ENCODE assay signal across 10 cellular contexts in genomic region chr10:5892007-5892406, GRCh38. TPM values are rescaled to one million over a fixed set of nuclear protein-coding genes. Genes with fewer than 3 reads are reported as not detected.
DNase-seq lines count a peak whose midpoint lies in the region; ATAC-seq, FAIRE-seq and TF ChIP-seq lines count a peak whose summit lies in the region.
"Had no signal": no experiment of that assay in that cellular context is flagged by ENCODE, and none has a peak within 500 bp of the region (broad histone marks: within the 10 kb centered on the region; RNA-seq: fewer than 3 reads in every experiment).

No MANE protein-coding gene starts in this region.

- H3K23ac ChIP-seq in IMR-90 (ENCODE audit: low read depth, low read length) = peak overlapping the region; percentile 28; the same call in 1 of the 2 replicates

- no peak for ATAC-seq in CD4-positive, alpha-beta T cell (ENCODE audit: poor library complexity)
- ATAC-seq in IMR-90 (ENCODE audit: low read depth) = no peak
- ATAC-seq in K562 = no peak
- ATAC-seq in GM19023 (IDR thresholded peaks at IDR 0.05; ENCODE audit: unreplicated experiment) = no peak
- no peak for ATAC-seq in HG03159 (IDR thresholded peaks at IDR 0.05; ENCODE audit: unreplicated experiment)
- ATAC-seq in GM18867 (IDR thresholded peaks at IDR 0.05; ENCODE audit: unreplicated experiment) = no peak
- ATAC-seq: Panc1 had no signal

- no peak for TF ChIP-seq CTCF in CD4-positive, alpha-beta T cell (IDR thresholded peaks at IDR 0.05)
- TF ChIP-seq CTCF in IMR-90 (conservative IDR thresholded peaks at IDR 0.05; ENCODE audit: low read depth, low read length) = no peak
- no peak for TF ChIP-seq CTCF in K562 (IDR thresholded peaks at IDR 0.05 in 2 of 3, conservative IDR thresholded peaks at IDR 0.05 in 1 of 3; ENCODE audit: insufficient read depth in 2 of 3, low read depth in 1 of 3, low read length in 3 of 3)
- TF ChIP-seq CTCF in nephron (IDR thresholded peaks at IDR 0.05; ENCODE audit: unreplicated experiment in 3 of 3) = no peak

- H3K36me3 ChIP-seq in IMR-90 (ENCODE audit: control insufficient read depth, insufficient read depth, low read length) = peaks cover 22% of the 10 kb centered on the region
- peaks cover 63% of the 10 kb centered on the region for H3K36me3 ChIP-seq in K562 (ENCODE audit: control insufficient read depth, insufficient read depth, low read length)

- H3K27me3 Mint-ChIP-seq in CD4-positive, alpha-beta T cell = no peaks in the 10 kb centered on the region
- H3K27me3 Mint-ChIP-seq in nephron (ENCODE audit: low read depth) = no peaks in the 10 kb centered on the region

- H3K9me1 ChIP-seq in IMR-90 (ENCODE audit: insufficient read depth, low read length) (peaks cover 22% of the 10 kb centered on the region), K562 (ENCODE audit: control insufficient read depth, insufficient read depth, low read length) (peaks cover 3% of the 10 kb centered on the region)

- H3K4me3 ChIP-seq in IMR-90 (ENCODE audit: insufficient read depth, low read depth, low read length) (no peak overlapping the region), K562 (no peak overlapping the region; the same call in 1 of the 2 replicates)

- H4K5ac ChIP-seq in IMR-90 (ENCODE audit: low read depth, low read length) = no peak overlapping the region

- intact Hi-C loops in CD4-positive, alpha-beta T cell (cut with DNase I, micrococcal nuclease) = loop anchor here in 1 of 2 experiments (5.0 kb wide), 3 partner anchors 85 to 270 kb away; partner anchors contain the start of genes IL15RA and RBM17
- intact Hi-C loops in IMR-90 (cut with micrococcal nuclease) (loop anchor here (5.0 kb wide), 1 partner anchor 35 kb away; no protein-coding TSS in a partner anchor), K562 (cut with micrococcal nuclease) (loop anchor here (5.0 kb wide), 2 partner anchors 80 to 205 kb away; partner anchors contain the start of gene GDI2)

- POLR2A ChIA-PET in CD4-positive, alpha-beta T cell (lab: Charles Lee) = no interaction called here
- POLR2A ChIA-PET in IMR-90 (lab: Charles Lee; ENCODE audit: unreplicated experiment) = no interaction called here
- POLR2A ChIA-PET in K562 (lab: Yijun Ruan, JAX) = no interaction called here

- peaks cover 78% of the 10 kb centered on the region for H3K4me1 Mint-ChIP-seq in CD4-positive, alpha-beta T cell (ENCODE audit: low read depth)
- peaks cover 42% of the 10 kb centered on the region for H3K4me1 Mint-ChIP-seq in nephron

- H3K36me3 Mint-ChIP-seq in CD4-positive, alpha-beta T cell (ENCODE audit: low read depth) = peaks cover 44% of the 10 kb centered on the region
- H3K36me3 Mint-ChIP-seq in nephron (ENCODE audit: low read depth) = peaks cover 49% of the 10 kb centered on the region

- BruUV-seq in IMR-90 (replicated peaks; lab: Mats Ljungman, UMichigan) (TSS peak; percentile 21), K562 (replicated peaks; lab: Mats Ljungman, UMichigan) (no TSS peak)

- H3K27me3 ChIP-seq in CD4-positive, alpha-beta T cell (ENCODE audit: control insufficient read depth, insufficient read depth, low read length) = no peaks in the 10 kb centered on the region
- no peaks in the 10 kb centered on the region for H3K27me3 ChIP-seq in IMR-90 (ENCODE audit: control insufficient read depth, insufficient read depth, low read length)
- H3K27me3 ChIP-seq in K562 (ENCODE audit: control insufficient read depth in 2 of 2, insufficient read depth in 2 of 2, low read length in 2 of 2) = no peaks in the 10 kb centered on the region

- TF ChIP-seq RAD21 in IMR-90 (IDR thresholded peaks at IDR 0.05; ENCODE audit: low read length) (no peak), K562 (CRISPR knock-in tag; conservative IDR thresholded peaks at IDR 0.05 in 1 of 2, IDR thresholded peaks at IDR 0.05 in 1 of 2) (no peak)

- no peak overlapping the region for H2BK5ac ChIP-seq in IMR-90 (ENCODE audit: low read depth, low read length, poor library complexity, severe bottlenecking)

- no peak overlapping the region for H3K14ac ChIP-seq in IMR-90 (replicated peaks; ENCODE audit: low read depth, low read length)

- H4K20me1 ChIP-seq in IMR-90 (ENCODE audit: insufficient read depth, low read length) (peaks cover 59% of the 10 kb centered on the region), K562 (replicated peaks; ENCODE audit: control insufficient read depth, insufficient read depth, low read length) (peaks cover 13% of the 10 kb centered on the region; the same call in 1 of the 2 replicates)

- no peak overlapping the region for H2BK20ac ChIP-seq in IMR-90 (ENCODE audit: low read depth, low read length)

- H3K4ac ChIP-seq in IMR-90 (ENCODE audit: low read depth, low read length) = no peak overlapping the region

- CTCF ChIA-PET in CD4-positive, alpha-beta T cell (lab: Charles Lee) = no interaction called here
- CTCF ChIA-PET in IMR-90 (lab: Yijun Ruan, JAX) = no interaction called here
- CTCF ChIA-PET in K562 (lab: Yijun Ruan, JAX; ENCODE audit: low intra/inter-chr PET ratio) = no interaction called here

- H3K9me3 ChIP-seq in CD4-positive, alpha-beta T cell (ENCODE audit: control insufficient read depth, low read length) = no peaks in the 10 kb centered on the region
- H3K9me3 ChIP-seq in IMR-90 (ENCODE audit: control insufficient read depth, insufficient read depth, low read length) = no peaks in the 10 kb centered on the region
- H3K9me3 ChIP-seq in K562 (replicated peaks; ENCODE audit: control insufficient read depth, insufficient read depth, low read depth, low read length) = no peaks in the 10 kb centered on the region

- H3K4me3 Mint-ChIP-seq in CD4-positive, alpha-beta T cell = peak overlapping the region; percentile 95
- H3K4me3 Mint-ChIP-seq in nephron = peak overlapping the region; percentile 83 to 96 (median 84)

- FAIRE-seq in K562 (lab: Jason Lieb, UNC) = no peak

- H2AK9ac ChIP-seq in IMR-90 (replicated peaks; ENCODE audit: low read depth, low read length, poor library complexity) = no peak overlapping the region

- H4K91ac ChIP-seq in IMR-90 (ENCODE audit: insufficient read depth, low read depth, low read length) = no peak overlapping the region

- no peak for DNase-seq in CD4-positive, alpha-beta T cell
- no peak for DNase-seq in IMR-90
- peak in 1 of 4 experiments; percentile 14 for DNase-seq in K562 (ENCODE audit: extremely low read depth in 1 of 4, low spot score in 3 of 4)
- no peak for DNase-seq in putamen (ENCODE audit: low spot score)
- DNase-seq: NCI-H187 treated with DMSO at 0.1 percent for 48 hours had no signal

- H3K4me2 ChIP-seq in IMR-90 (ENCODE audit: low read depth, low read length) (no peak overlapping the region; the same call in 1 of the 2 replicates), K562 (ENCODE audit: insufficient read depth, low read length) (peak overlapping the region; percentile 44)

- dilution Hi-C loops in IMR-90 (cut with HindIII; ENCODE audit: low sequenced_read_pairs, unreplicated experiment) = no loop called here

- H3K27ac ChIP-seq in CD4-positive, alpha-beta T cell (ENCODE audit: low read depth, low read length) = no peak overlapping the region
- H3K27ac ChIP-seq in IMR-90 (ENCODE audit: insufficient read depth, low read length) (no peak overlapping the region), K562 (ENCODE audit: extremely low read depth, low read depth, low read length) (no peak overlapping the region)

- peak overlapping the region; percentile 80 for H3K27ac Mint-ChIP-seq in CD4-positive, alpha-beta T cell
- peak overlapping the region in 2 of 3 experiments; percentile 3 to 36 for H3K27ac Mint-ChIP-seq in nephron

- in situ Hi-C loops in IMR-90 (cut with MboI; ENCODE audit: low sequenced_read_pairs) (no loop called here), K562 (cut with MboI) (no loop called here)

- H2BK120ac ChIP-seq in IMR-90 (ENCODE audit: low read depth, low read length) = no peak overlapping the region

- H3K56ac ChIP-seq in IMR-90 (ENCODE audit: extremely low read depth, insufficient read depth, low read length) = no peak overlapping the region

- no peak for TF ChIP-seq EP300 in K562 (IDR thresholded peaks at IDR 0.05; ENCODE audit: low read length)

- H3K4me1 ChIP-seq in IMR-90 (ENCODE audit: control insufficient read depth, insufficient read depth, low read length) (peaks cover 14% of the 10 kb centered on the region), K562 (replicated peaks in 1 of 2; ENCODE audit: control insufficient read depth in 2 of 2, insufficient read depth in 2 of 2, low read length in 2 of 2) (peaks cover 54 to 67% of the 10 kb centered on the region in 2 experiments)

- H3K79me2 ChIP-seq in K562 (ENCODE audit: control insufficient read depth, insufficient read depth, low read length) = peaks cover 95% of the 10 kb centered on the region

- H2AFZ ChIP-seq in IMR-90 (replicated peaks; ENCODE audit: low read length, poor library complexity) = no peak overlapping the region
- no peak overlapping the region for H2AFZ ChIP-seq in K562 (ENCODE audit: low read depth, low read length)

- TF ChIP-seq POLR2A in IMR-90 (IDR thresholded peaks at IDR 0.05; ENCODE audit: low read depth, low read length) (no peak), K562 (conservative IDR thresholded peaks at IDR 0.05) (no peak)

- no peaks in the 10 kb centered on the region for H3K9me3 Mint-ChIP-seq in CD4-positive, alpha-beta T cell
- no peaks in the 10 kb centered on the region for H3K9me3 Mint-ChIP-seq in nephron

- no peak overlapping the region for H3K18ac ChIP-seq in IMR-90 (ENCODE audit: low read depth, low read length)

- peaks cover 42 to 72% of the 10 kb centered on the region in 2 experiments for H3K79me1 ChIP-seq in IMR-90 (ENCODE audit: low read depth in 1 of 2, low read length in 2 of 2)

- H2AK5ac ChIP-seq in IMR-90 (ENCODE audit: low read depth, low read length) = no peak overlapping the region; the same call in 1 of the 2 replicates

- no peak overlapping the region for H4K8ac ChIP-seq in IMR-90 (ENCODE audit: low read depth in 2 of 2, low read length in 2 of 2)

- no peak overlapping the region for H2BK15ac ChIP-seq in IMR-90 (ENCODE audit: low read depth, low read length)

- WGBS in IMR-90 (ENCODE audit: extremely low coverage in 2 of 2, insufficient read length in 1 of 2), 2 experiments = no CpG with 5 or more reads among the region's 8 CpGs
- 58% methylated on average over 8 of the region's 8 CpGs for WGBS in K562 (ENCODE audit: insufficient coverage, low coverage, missing lambda C conversion rate)

- H3K9ac ChIP-seq in IMR-90 (ENCODE audit: low read depth, low read length) (no peak overlapping the region), K562 (ENCODE audit: insufficient read depth in 1 of 2, low read depth in 2 of 2, low read length in 2 of 2) (no peak overlapping the region; a peak in 1 of 4 replicates)

RNA-seq across cellular contexts. Expression of gene FBH1, which starts 2.0 kb away (rescaled TPM):
- total RNA-seq in CD4-positive, alpha-beta T cell = 10 to 100 TPM; 33.9 to 34.2 TPM
- total RNA-seq in IMR-90 (2012; rRNA removed) (60.8 and 72.2 TPM in 2 replicates), K562 (2014; rRNA removed) (80.6 and 87.9 TPM in 2 replicates), K562 (2014; rRNA removed; fragmentation: Illumina TruSeq; extraction: Trizol) (77.7 and 77.8 TPM in 2 replicates), K562 (2015; rRNA removed; fragmentation: Illumina TruSeq; extraction: Trizol) (107 and 108 TPM in 2 replicates), K562 (2021) (93.5 and 95.1 TPM in 2 replicates)
- polyA plus RNA-seq in IMR-90 (2012; rRNA removed) (48.8 and 59.3 TPM in 2 replicates), K562 (2011; rRNA removed) (85.6 and 89.2 TPM in 2 replicates), K562 (2014; fragmentation: Illumina TruSeq; extraction: Trizol) (66.3 and 70.1 TPM in 2 replicates), K562 (2014; fragmentation: Nextera tagmentation; extraction: Ambion mirVana) (10 to 100 TPM; 13.4 to 23.4 TPM), K562 (2014; rRNA removed) (69.7 and 73.1 TPM in 2 replicates)
- 34.7 and 41.0 TPM in 2 replicates for polyA plus RNA-seq in IMR-90 (2012; cell fraction: cytosol; rRNA removed)
- polyA plus RNA-seq in IMR-90 (2012; cell fraction: nucleus; rRNA removed; ENCODE audit: low replicate concordance) = 128 and 139 TPM in 2 replicates
- total RNA-seq in K562 (2011; cell fraction: chromatin; rRNA removed; ENCODE audit: low replicate concordance) = 410 and 519 TPM in 2 replicates
- total RNA-seq in K562 (2011; cell fraction: nucleolus; rRNA removed) = 208 and 256 TPM in 2 replicates
- 298 and 374 TPM in 2 replicates for total RNA-seq in K562 (2011; cell fraction: nucleoplasm; rRNA removed)
- polyA plus RNA-seq in K562 (2011; cell fraction: cytosol; rRNA removed) = 69.8 and 73.7 TPM in 2 replicates
- 239 and 245 TPM in 2 replicates for polyA plus RNA-seq in K562 (2011; cell fraction: nucleus; rRNA removed)
- polyA plus RNA-seq in K562 (2012) = 54.6 and 57.0 TPM in 2 replicates
- 138 and 191 TPM in 2 replicates for polyA minus RNA-seq in K562 (2011; rRNA and poly(A)+ RNA removed)
- polyA minus RNA-seq in K562 (2011; cell fraction: cytosol; rRNA and poly(A)+ RNA removed) = 70.7 and 86.7 TPM in 2 replicates
- 79.0 and 120 TPM in 2 replicates for polyA minus RNA-seq in K562 (2011; cell fraction: nucleus; rRNA and poly(A)+ RNA removed)

RNA-seq across cellular contexts. Expression of gene ANKRD16, which starts 2.3 kb away (rescaled TPM):
- total RNA-seq in CD4-positive, alpha-beta T cell = 1 to 10 TPM; 1.4 to 1.8 TPM
- total RNA-seq in IMR-90 (2012; rRNA removed) (3.3 and 5.7 TPM in 2 replicates), K562 (2014; rRNA removed) (14.6 and 17.8 TPM in 2 replicates), K562 (2014; rRNA removed; fragmentation: Illumina TruSeq; extraction: Trizol) (4.1 and 4.2 TPM in 2 replicates), K562 (2015; rRNA removed; fragmentation: Illumina TruSeq; extraction: Trizol) (9.0 and 9.5 TPM in 2 replicates), K562 (2021) (13.9 and 14.2 TPM in 2 replicates)
- polyA plus RNA-seq in IMR-90 (2012; rRNA removed) (5.1 and 6.3 TPM in 2 replicates), K562 (2011; rRNA removed) (16.0 and 21.9 TPM in 2 replicates), K562 (2014; fragmentation: Illumina TruSeq; extraction: Trizol) (8.6 and 8.9 TPM in 2 replicates), K562 (2014; fragmentation: Nextera tagmentation; extraction: Ambion mirVana) (1 to 10 TPM; 1.5 to 2.2 TPM), K562 (2014; rRNA removed) (10.4 and 11.6 TPM in 2 replicates)
- 2.9 and 5.4 TPM in 2 replicates for polyA plus RNA-seq in IMR-90 (2012; cell fraction: cytosol; rRNA removed)
- polyA plus RNA-seq in IMR-90 (2012; cell fraction: nucleus; rRNA removed; ENCODE audit: low replicate concordance) = 11.0 and 15.6 TPM in 2 replicates
- 39.2 and 65.1 TPM in 2 replicates for total RNA-seq in K562 (2011; cell fraction: chromatin; rRNA removed; ENCODE audit: low replicate concordance)
- 44.0 and 45.9 TPM in 2 replicates for total RNA-seq in K562 (2011; cell fraction: nucleolus; rRNA removed)
- total RNA-seq in K562 (2011; cell fraction: nucleoplasm; rRNA removed) = 34.3 and 35.3 TPM in 2 replicates
- polyA plus RNA-seq in K562 (2011; cell fraction: cytosol; rRNA removed) = 19.2 and 19.7 TPM in 2 replicates
- 62.2 and 65.6 TPM in 2 replicates for polyA plus RNA-seq in K562 (2011; cell fraction: nucleus; rRNA removed)
- 9.1 and 10.1 TPM in 2 replicates for polyA plus RNA-seq in K562 (2012)
- 13.3 and 18.5 TPM in 2 replicates for polyA minus RNA-seq in K562 (2011; rRNA and poly(A)+ RNA removed)
- 6.7 and 11.4 TPM in 2 replicates for polyA minus RNA-seq in K562 (2011; cell fraction: cytosol; rRNA and poly(A)+ RNA removed)
- 19.4 and 22.5 TPM in 2 replicates for polyA minus RNA-seq in K562 (2011; cell fraction: nucleus; rRNA and poly(A)+ RNA removed)
